ENCODE assay signal across 11 cellular contexts in genomic region chr12:116384629-116385485, GRCh38.
DNase-seq lines count a peak whose midpoint lies in the region; ATAC-seq lines count a peak whose summit lies in the region.
"Had no signal": no experiment of that assay in that cellular context is flagged by ENCODE, and none has a peak within 500 bp of the region (broad histone marks: within the 10 kb centered on the region; RNA-seq: fewer than 3 reads in every experiment).

No MANE protein-coding gene starts in this region.

- peaks cover 4% of the 10 kb centered on the region for H3K4me1 Mint-ChIP-seq in stimulated activated naive CD8-positive, alpha-beta T cell treated with anti-CD3 and anti-CD28 coated beads, Interleukin-15, amount 100 ng/mL, for 72 hours

- H3K4me3 Mint-ChIP-seq in stimulated activated naive CD8-positive, alpha-beta T cell treated with anti-CD3 and anti-CD28 coated beads, Interleukin-15, amount 100 ng/mL, for 72 hours, result no peak overlapping the region

- H3K27ac Mint-ChIP-seq in stimulated activated naive CD8-positive, alpha-beta T cell treated with anti-CD3 and anti-CD28 coated beads, Interleukin-15, amount 100 ng/mL, for 72 hours, result peak overlapping the region in 1 of 2 donors; percentile 72

- H3K9me3 Mint-ChIP-seq in stimulated activated naive CD8-positive, alpha-beta T cell treated with anti-CD3 and anti-CD28 coated beads, Interleukin-15, amount 100 ng/mL, for 72 hours, result no peaks in the 10 kb centered on the region

- DNase-seq in DMS53 (lab: John Stamatoyannopoulos, UW), result peak; percentile 97
- peak; percentile 79 for DNase-seq in HT1080 (ENCODE audit: low read depth)
- DNase-seq in SHP77 treated with DMSO at 0.1 percent for 48 hours (lab: John Stamatoyannopoulos, UW), result peak; percentile 90
- peak; percentile 57 for DNase-seq in iPS-NIHi11 (ENCODE audit: low spot score)
- no peak for DNase-seq in stimulated activated naive CD8-positive, alpha-beta T cell treated with anti-CD3 and anti-CD28 coated beads, Interleukin-15, amount 100 ng/mL, for 72 hours
- DNase-seq: activated CD4-positive, alpha-beta T cell treated with anti-CD3 and anti-CD28 coated beads, Interleukin-2, amount 50 U/mL, for 1 hour; NCI-H1930; stimulated activated CD4-positive, alpha-beta T cell treated with anti-CD3 and anti-CD28 coated beads, Interleukin-2, amount 100 ng/mL, for 48 hours had no signal

- no peaks in the 10 kb centered on the region for H3K27me3 Mint-ChIP-seq in stimulated activated naive CD8-positive, alpha-beta T cell treated with anti-CD3 and anti-CD28 coated beads, Interleukin-15, amount 100 ng/mL, for 72 hours

- ATAC-seq in GM21723 (IDR thresholded peaks at IDR 0.05; ENCODE audit: unreplicated experiment) (no peak), HG03039 (IDR thresholded peaks at IDR 0.05; ENCODE audit: unreplicated experiment) (no peak), HG03432 (IDR thresholded peaks at IDR 0.05; ENCODE audit: unreplicated experiment) (no peak)
- ATAC-seq in stimulated activated naive CD8-positive, alpha-beta T cell treated with anti-CD3 and anti-CD28 coated beads, Interleukin-15, amount 100 ng/mL, for 72 hours, result no peak

Comparison
In these comparisons a context has a peak if more than half of its experiments do, and no peak if none do; other contexts are left out.
1. DNase-seq: peak in DMS53 (single experiment), HT1080 (single experiment), SHP77 treated with DMSO at 0.1 percent for 48 hours (single experiment) and iPS-NIHi11 (single experiment); none in stimulated activated naive CD8-positive, alpha-beta T cell treated with anti-CD3 and anti-CD28 coated beads, Interleukin-15, amount 100 ng/mL, for 72 hours (0 of 2).